Comparison of ENCODE assay signal across 8 cellular contexts in the genomic region with DNA sequence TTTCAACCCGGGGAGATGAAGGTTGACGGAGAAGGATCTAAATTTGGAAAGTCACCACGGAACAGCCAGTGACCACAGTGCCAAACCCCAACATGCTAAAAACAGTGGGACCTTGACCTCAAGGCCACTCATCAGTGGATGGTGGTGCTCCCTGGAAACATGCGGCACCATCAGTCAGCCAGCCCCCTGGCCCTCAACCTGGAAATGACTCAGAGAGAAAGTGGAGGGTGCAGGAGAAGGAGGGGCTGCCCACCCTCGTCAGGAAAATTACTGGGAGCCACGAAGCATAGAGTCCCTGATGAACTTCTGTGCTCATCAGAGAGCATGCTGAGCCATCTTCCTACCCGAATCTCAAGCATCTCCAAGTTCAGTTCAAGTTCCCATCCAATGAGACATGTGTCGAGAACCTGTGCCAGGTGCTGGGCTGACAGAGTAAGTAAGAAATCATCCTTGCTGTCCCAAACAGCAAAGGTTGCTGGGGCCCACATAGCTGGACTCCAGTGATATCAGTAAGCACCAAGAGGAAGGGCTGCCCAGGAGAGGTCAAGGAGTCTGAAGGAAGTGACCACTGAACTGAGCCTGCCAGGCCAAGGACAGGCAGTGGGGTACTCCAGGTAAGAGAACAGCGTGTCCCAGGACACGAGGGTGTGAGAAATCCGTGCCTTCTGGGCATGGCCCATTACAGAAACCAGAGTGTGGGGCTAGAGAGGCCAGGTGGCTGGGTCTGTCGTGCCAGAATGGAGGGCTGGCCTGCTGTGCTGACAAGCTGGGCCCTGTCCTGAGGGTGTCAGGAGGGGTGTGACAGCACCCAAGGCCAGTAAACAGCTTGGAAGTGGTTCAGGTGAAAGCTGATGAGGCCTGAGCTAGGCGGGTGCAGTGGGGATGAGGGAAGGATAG. TPM values are rescaled to one million over a fixed set of nuclear protein-coding genes. Genes with fewer than 3 reads are reported as not detected.
DNase-seq lines count a peak whose midpoint lies in the region; ATAC-seq and TF ChIP-seq lines count a peak whose summit lies in the region.

No MANE protein-coding gene starts in this region.

- H3K27ac ChIP-seq in PC-9: peak overlapping the region; percentile 94
- H3K27ac ChIP-seq in mammary epithelial cell (ENCODE audit: insufficient read depth, low read depth, low read length): peak overlapping the region; percentile 23
- peak overlapping the region; percentile 12 for H3K27ac ChIP-seq in temporal lobe (ENCODE audit: low read depth, low read length)

- H4K20me1 ChIP-seq in PC-9 (ENCODE audit: insufficient read depth): peaks cover 13% of the 10 kb centered on the region; the same call in 1 of the 2 replicates
- H4K20me1 ChIP-seq in mammary epithelial cell (ENCODE audit: insufficient read depth, low read length): no peaks in the 10 kb centered on the region

- dilution Hi-C loops in mammary epithelial cell (cut with HindIII; ENCODE audit: low sequenced_read_pairs): no loop called here

- CTCF ChIA-PET in PC-9 (lab: Charles Lee) (no interaction called here), mammary epithelial cell (lab: Charles Lee; ENCODE audit: low non-redundant PET) (no interaction called here)

- no peaks in the 10 kb centered on the region for H3K9me2 ChIP-seq in PC-9 (ENCODE audit: insufficient read depth)

- H3K9me3 ChIP-seq in PC-9 (ENCODE audit: insufficient read depth, low read depth): no peaks in the 10 kb centered on the region
- no peaks in the 10 kb centered on the region for H3K9me3 ChIP-seq in mammary epithelial cell (replicated peaks; ENCODE audit: insufficient read depth, low read length)

- H2AFZ ChIP-seq in PC-9 (no peak overlapping the region), mammary epithelial cell (ENCODE audit: low read depth, low read length) (peak overlapping the region; percentile 49)

- no peak for ATAC-seq in GM18867 (IDR thresholded peaks at IDR 0.05; ENCODE audit: unreplicated experiment)
- ATAC-seq in GM18519 (IDR thresholded peaks at IDR 0.05; ENCODE audit: low FRiP score, unreplicated experiment): no peak

- in situ Hi-C loops in mammary epithelial cell (cut with MboI; ENCODE audit: low sequenced_read_pairs in 2 of 2): no loop called here
- in situ Hi-C loops in KBM-7 (cut with MboI; ENCODE audit: low pct_unique_long_range_greater_than_20kb, low sequenced_read_pairs): no loop called here

- intact Hi-C loops in PC-9 (cut with micrococcal nuclease; ENCODE audit: unreplicated experiment): loop anchor here (1.0 kb wide), 1 partner anchor 56 kb away; no protein-coding TSS in a partner anchor
- intact Hi-C loops in mammary epithelial cell (cut with micrococcal nuclease): no loop called here

- H3K79me2 ChIP-seq in PC-9 (ENCODE audit: low read depth) (peaks cover 79% of the 10 kb centered on the region), mammary epithelial cell (ENCODE audit: insufficient read depth, low read length) (no peaks in the 10 kb centered on the region)

- POLR2A ChIA-PET in PC-9 (lab: Charles Lee; ENCODE audit: unreplicated experiment): interaction anchor here (0.6 to 0.8 kb wide), 2 partner anchors 9 to 11 kb away, joined by 5 to 17 read pairs; no protein-coding TSS in a partner anchor

- H3K4me2 ChIP-seq in PC-9 (peak overlapping the region; percentile 99), mammary epithelial cell (ENCODE audit: insufficient read depth, low read depth, low read length) (peak overlapping the region; percentile 59)

- H3K36me3 ChIP-seq in PC-9 (ENCODE audit: low read depth): peaks cover 40% of the 10 kb centered on the region
- no peaks in the 10 kb centered on the region for H3K36me3 ChIP-seq in mammary epithelial cell (ENCODE audit: insufficient read depth, low read length)

- no peak for TF ChIP-seq CTCF in PC-9 (conservative IDR thresholded peaks at IDR 0.05)
- TF ChIP-seq CTCF in mammary epithelial cell (conservative IDR thresholded peaks at IDR 0.05 in 1 of 2, IDR thresholded peaks at IDR 0.05 in 1 of 2; ENCODE audit: extremely low read depth in 1 of 2, insufficient read depth in 1 of 2, low read depth in 1 of 2, low read length in 2 of 2): no peak

- H3F3A ChIP-seq in PC-9 (ENCODE audit: insufficient read depth, low read depth): peaks cover 90% of the 10 kb centered on the region

- WGBS in mammary epithelial cell (ENCODE audit: low coverage, missing lambda C conversion rate): 23% methylated on average over 12 of the region's 13 CpGs

- peak overlapping the region; percentile 85 for H3K4me3 ChIP-seq in PC-9
- H3K4me3 ChIP-seq in mammary epithelial cell (replicated peaks in 1 of 3; ENCODE audit: insufficient read depth in 1 of 3, low read depth in 2 of 3, low read length in 3 of 3): no peak overlapping the region

- H3K9ac ChIP-seq in mammary epithelial cell (ENCODE audit: insufficient read depth, low read length): no peak overlapping the region

- H3K4me1 ChIP-seq in PC-9 (replicated peaks; ENCODE audit: insufficient read depth) (peaks cover 69% of the 10 kb centered on the region), mammary epithelial cell (ENCODE audit: insufficient read depth, low read length) (peaks cover 24% of the 10 kb centered on the region)

- DNase-seq in GM03348 (ENCODE audit: low spot score) (peak; percentile 83), PC-9 (peak; percentile 88 to 94), mammary epithelial cell (peak; percentile 85), mesenteric fat pad (ENCODE audit: low spot score) (peak; percentile 90), KBM-7 (no peak)

- H3K27me3 ChIP-seq in PC-9 (ENCODE audit: insufficient read depth, low read depth) (no peaks in the 10 kb centered on the region), mammary epithelial cell (ENCODE audit: insufficient read depth, low read length) (no peaks in the 10 kb centered on the region)

- BruUV-seq in PC-9 (replicated peaks; lab: Mats Ljungman, UMichigan) (TSS peak; percentile 72), mammary epithelial cell (replicated peaks; lab: Mats Ljungman, UMichigan) (no TSS peak)

RNA-seq across cellular contexts. Expression of gene PECAM1, which starts 5.2 kb away (rescaled TPM):
- 0.80 and 1.5 TPM in 2 replicates for total RNA-seq in PC-9 (2021)
- under 1 TPM in 1 of 2 donors, not detected in 1; 0.42 TPM for total RNA-seq in mammary epithelial cell
- 0.01 TPM for polyA plus RNA-seq in mammary epithelial cell
- not detected for polyA minus RNA-seq in mammary epithelial cell
- total RNA-seq in mesenteric fat pad: 367 TPM
- 6.9 TPM for total RNA-seq in temporal lobe

Comparison
In these comparisons a context has a peak if more than half of its experiments do, and no peak if none do; other contexts are left out.
1. H3K27ac ChIP-seq: peak in every context shown above with its lines; median percentile 94 in PC-9; 23 in mammary epithelial cell; 12 in temporal lobe.
2. RNA of gene PECAM1, which starts 5.2 kb away (total RNA-seq): 367 TPM in mesenteric fat pad (single experiment); 6.9 TPM in temporal lobe (single experiment), 0.80 to 1.5 TPM in PC-9 and 0.42 TPM in mammary epithelial cell; every median in the first group is over 10 times any median in the second.